9 cellular contexts compared by ENCODE assay signal in the genomic region with DNA sequence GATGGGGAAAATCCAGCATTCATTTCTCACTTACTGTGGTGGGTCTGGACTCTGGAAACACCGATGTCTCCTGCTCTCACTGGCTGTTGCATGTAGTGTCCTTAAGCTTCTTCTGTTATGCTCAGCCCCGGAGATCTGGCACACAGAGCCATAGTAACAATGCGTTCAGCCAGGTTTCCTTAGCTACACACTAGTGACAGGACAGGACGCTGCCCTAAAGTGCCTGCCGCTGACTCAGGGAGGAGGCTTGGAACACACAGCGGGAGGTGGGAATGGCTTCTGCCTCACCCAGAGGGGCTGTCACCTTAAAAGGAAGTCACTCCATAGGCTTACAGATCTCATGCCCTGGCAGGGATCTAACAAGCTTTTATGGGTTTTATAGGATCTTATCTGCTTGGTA.
A peak's percentile ranks its signal among the peaks of the same experiment; 100 is the strongest.
DNase-seq lines count a peak whose midpoint lies in the region; ATAC-seq and TF ChIP-seq lines count a peak whose summit lies in the region.
"Had no signal": no experiment of that assay in that cellular context is flagged by ENCODE, and none has a peak within 500 bp of the region (broad histone marks: within the 10 kb centered on the region; RNA-seq: fewer than 3 reads in every experiment).

No MANE protein-coding gene starts in this region.

- H2BK120ac ChIP-seq in IMR-90 (ENCODE audit: low read depth, low read length): peak overlapping the region; percentile 88

- no peaks in the 10 kb centered on the region for H3K9me3 ChIP-seq in IMR-90 (ENCODE audit: control insufficient read depth, insufficient read depth, low read length)
- H3K9me3 ChIP-seq: neutrophil had no signal

- H3K4ac ChIP-seq in IMR-90 (ENCODE audit: low read depth, low read length): peak overlapping the region; percentile 77

- H3K56ac ChIP-seq in IMR-90 (ENCODE audit: extremely low read depth, insufficient read depth, low read length): peak overlapping the region; percentile 72

- TF ChIP-seq CTCF in IMR-90 (conservative IDR thresholded peaks at IDR 0.05; ENCODE audit: low read depth, low read length): no peak

- dilution Hi-C loops in IMR-90 (cut with HindIII; ENCODE audit: low sequenced_read_pairs, unreplicated experiment): no loop called here

- peak overlapping the region; percentile 22 for H3K4me3 ChIP-seq in IMR-90 (ENCODE audit: insufficient read depth, low read depth, low read length)

- intact Hi-C loops in IMR-90 (cut with micrococcal nuclease): loop anchor here (10.0 kb wide), 1 partner anchor 306 kb away; a partner anchor contains a TSS

- WGBS in IMR-90 (ENCODE audit: extremely low coverage in 2 of 2, insufficient read length in 1 of 2), 2 experiments: no CpG with 5 or more reads among the region's 6 CpGs

- peak overlapping the region; percentile 83 for H3K14ac ChIP-seq in IMR-90 (replicated peaks; ENCODE audit: low read depth, low read length)

- peak overlapping the region; percentile 0 for H4K5ac ChIP-seq in IMR-90 (ENCODE audit: low read depth, low read length)

- peak overlapping the region; percentile 71 for H3K4me2 ChIP-seq in IMR-90 (ENCODE audit: low read depth, low read length)

- H2AK5ac ChIP-seq in IMR-90 (ENCODE audit: low read depth, low read length): peak overlapping the region; percentile 48; the same call in 1 of the 2 replicates

- no peaks in the 10 kb centered on the region for H4K20me1 ChIP-seq in IMR-90 (ENCODE audit: insufficient read depth, low read length)

- POLR2A ChIA-PET in IMR-90 (lab: Charles Lee; ENCODE audit: unreplicated experiment): interaction anchor here (0.5 kb wide), 1 partner anchor 1306 kb away, joined by 3 read pairs; no protein-coding TSS in a partner anchor

- peak overlapping the region; percentile 66 for H3K23ac ChIP-seq in IMR-90 (ENCODE audit: low read depth, low read length)

- peak overlapping the region; percentile 51; the same call in 1 of the 2 replicates for H3K9ac ChIP-seq in IMR-90 (ENCODE audit: low read depth, low read length)

- H3K36me3 ChIP-seq in IMR-90 (ENCODE audit: control insufficient read depth, insufficient read depth, low read length): no peaks in the 10 kb centered on the region
- H3K36me3 ChIP-seq: neutrophil had no signal

- CTCF ChIA-PET in IMR-90 (lab: Yijun Ruan, JAX): no interaction called here

- peak overlapping the region; percentile 12 for H3K18ac ChIP-seq in IMR-90 (ENCODE audit: low read depth, low read length)

- H2BK20ac ChIP-seq in IMR-90 (ENCODE audit: low read depth, low read length): peak overlapping the region; percentile 21

- peak overlapping the region; percentile 13; the same call in 2 of the 3 replicates for H2BK15ac ChIP-seq in IMR-90 (ENCODE audit: low read depth, low read length)

- H3K9me1 ChIP-seq in IMR-90 (ENCODE audit: insufficient read depth, low read length): no peaks in the 10 kb centered on the region

- BruUV-seq in IMR-90 (replicated peaks; lab: Mats Ljungman, UMichigan): no TSS peak

- in situ Hi-C loops in IMR-90 (cut with MboI; ENCODE audit: low sequenced_read_pairs): no loop called here

- no peak for TF ChIP-seq POLR2A in IMR-90 (IDR thresholded peaks at IDR 0.05; ENCODE audit: low read depth, low read length)

- no peaks in the 10 kb centered on the region for H3K4me1 ChIP-seq in IMR-90 (ENCODE audit: control insufficient read depth, insufficient read depth, low read length)

- H3K27ac ChIP-seq in IMR-90 (ENCODE audit: insufficient read depth, low read length): peak overlapping the region; percentile 38
- H3K27ac ChIP-seq in substantia nigra (ENCODE audit: low read depth, low read length, poor library complexity, severe bottlenecking): no peak overlapping the region
- H3K27ac ChIP-seq: neutrophil had no signal

- peak overlapping the region; percentile 41 to 88 for H4K8ac ChIP-seq in IMR-90 (ENCODE audit: low read depth in 2 of 2, low read length in 2 of 2)

- ATAC-seq in IMR-90 (ENCODE audit: low read depth) (peak; percentile 97), HG02571 (IDR thresholded peaks at IDR 0.05; ENCODE audit: unreplicated experiment) (no peak), HG02938 (IDR thresholded peaks at IDR 0.05; ENCODE audit: unreplicated experiment) (no peak)
- ATAC-seq: activated CD8-positive, alpha-beta T cell treated with anti-CD3 and anti-CD28 coated beads for 36 hours had no signal

- peak overlapping the region; percentile 80 for H4K91ac ChIP-seq in IMR-90 (ENCODE audit: insufficient read depth, low read depth, low read length)

- H2AFZ ChIP-seq in IMR-90 (replicated peaks; ENCODE audit: low read length, poor library complexity): peak overlapping the region; percentile 92

- H3K27me3 ChIP-seq in IMR-90 (ENCODE audit: control insufficient read depth, insufficient read depth, low read length): no peaks in the 10 kb centered on the region
- H3K27me3 ChIP-seq: neutrophil had no signal

- peak; percentile 73 for DNase-seq in IMR-90
- DNase-seq in anterior cingulate cortex (lab: John Stamatoyannopoulos, UW): peak in 39 of 58 donors; percentile 2 to 68 (median 14)
- peak; percentile 14 to 27 for DNase-seq in hippocampal formation (lab: John Stamatoyannopoulos, UW)
- peak in 26 of 49 donors; percentile 3 to 64 (median 23) for DNase-seq in substantia nigra (lab: John Stamatoyannopoulos, UW)
- no peak for DNase-seq in NOMO-1 treated with dmso at 0.1 percent for 144 hours (lab: John Stamatoyannopoulos, UW; ENCODE audit: unreplicated experiment)
- DNase-seq: activated CD8-positive, alpha-beta T cell treated with anti-CD3 and anti-CD28 coated beads for 36 hours had no signal

- peak overlapping the region; percentile 31 for H2BK5ac ChIP-seq in IMR-90 (ENCODE audit: low read depth, low read length, poor library complexity, severe bottlenecking)

- TF ChIP-seq RAD21 in IMR-90 (IDR thresholded peaks at IDR 0.05; ENCODE audit: low read length): no peak

- peak overlapping the region; percentile 28 for H2AK9ac ChIP-seq in IMR-90 (replicated peaks; ENCODE audit: low read depth, low read length, poor library complexity)

- no peaks in the 10 kb centered on the region for H3K79me1 ChIP-seq in IMR-90 (ENCODE audit: low read depth in 1 of 2, low read length in 2 of 2)

TF ChIP-seq in IMR-90, 13 proteins besides CTCF, POLR2A, EP300 and RAD21:
- no peak for TF ChIP-seq NFE2L2 (IDR thresholded peaks at IDR 0.05; ENCODE audit: low read depth, low read length)
- TF ChIP-seq SMC3 (IDR thresholded peaks at IDR 0.05; ENCODE audit: low read depth, low read length): 0 out of 2 replicates have a peak, but pooled peaks have one; percentile 9
- peak; percentile 58; the same call in 1 of the 2 replicates for TF ChIP-seq MXI1 (IDR thresholded peaks at IDR 0.05; ENCODE audit: borderline replicate concordance, low read depth, low read length)
